In genomic region chr22:23104109-23104971, GRCh38 we compare ENCODE assay signal across 23 cellular contexts. TPM values are rescaled to one million over a fixed set of nuclear protein-coding genes. Genes with fewer than 3 reads are reported as not detected.
DNase-seq lines count a peak whose midpoint lies in the region; ATAC-seq, FAIRE-seq and TF ChIP-seq lines count a peak whose summit lies in the region.
"Had no signal": no experiment of that assay in that cellular context is flagged by ENCODE, and none has a peak within 500 bp of the region (broad histone marks: within the 10 kb centered on the region; RNA-seq: fewer than 3 reads in every experiment).

No MANE protein-coding gene starts in this region.

- H3F3A ChIP-seq in neural progenitor cell (ENCODE audit: low read depth): no peaks in the 10 kb centered on the region

- H3K27ac ChIP-seq in caudate nucleus (ENCODE audit: low read depth, low read length): peak overlapping the region; percentile 56
- no peak overlapping the region for H3K27ac ChIP-seq in neural progenitor cell
- H3K27ac ChIP-seq: GM23248, HL-60 had no signal

- no peak overlapping the region for H3K4me3 Mint-ChIP-seq in neural progenitor cell

- H3K4me1 Mint-ChIP-seq in neural progenitor cell: no peaks in the 10 kb centered on the region

- DNase-seq in NCI-H82 (lab: John Stamatoyannopoulos, UW) (peak; percentile 88), caudate nucleus (lab: John Stamatoyannopoulos, UW) (no peak), neural progenitor cell (ENCODE audit: low spot score) (no peak), urothelium cell line (ENCODE audit: low spot score) (no peak), 8988T (no peak), dermis blood vessel endothelial cell (no peak)
- DNase-seq: BE2C; DMS79 treated with DMSO at 0.1 percent for 48 hours; GM23248; KG1; NCI-H1092; NCI-H1436; NCI-H187 treated with DMSO at 0.1 percent for 48 hours; NCI-H2107; NCI-H446 treated with DMSO at 0.1 percent for 48 hours; NK-92 treated with Interleukin-12 subunit alpha and Interleukin-12 subunit beta, amount 100 ng/mL, for 24 hours had no signal

- H3K9ac ChIP-seq in neural progenitor cell: no peak overlapping the region
- H3K9ac ChIP-seq: GM23248 had no signal

- no peak for ATAC-seq in GM21619 (IDR thresholded peaks at IDR 0.05; ENCODE audit: unreplicated experiment)
- ATAC-seq: HepG2, Panc1 had no signal

- H3K9me3 ChIP-seq in neural progenitor cell (ENCODE audit: low read depth): no peaks in the 10 kb centered on the region
- H3K9me3 ChIP-seq: BE2C, HAP-1 had no signal

- no peak overlapping the region for H3K4me3 ChIP-seq in neural progenitor cell
- H3K4me3 ChIP-seq: GM23248, HAP-1 had no signal

- no peak for TF ChIP-seq CTCF in neural progenitor cell (IDR thresholded peaks at IDR 0.05)

- H3K27me3 Mint-ChIP-seq in neural progenitor cell (ENCODE audit: insufficient read depth, low read depth): peaks cover 5% of the 10 kb centered on the region

- no peaks in the 10 kb centered on the region for H3K36me3 ChIP-seq in neural progenitor cell
- H3K36me3 ChIP-seq: BE2C, HAP-1 had no signal

- H3K4me1 ChIP-seq in neural progenitor cell: no peaks in the 10 kb centered on the region
- H3K4me1 ChIP-seq: BE2C, HAP-1 had no signal

- peaks cover 54% of the 10 kb centered on the region for H4K20me1 ChIP-seq in neural progenitor cell (ENCODE audit: low read depth)

- H3K36me3 Mint-ChIP-seq in neural progenitor cell: peaks cover 3% of the 10 kb centered on the region

- H2AFZ ChIP-seq in neural progenitor cell (replicated peaks): no peak overlapping the region
- H2AFZ ChIP-seq: GM23248 had no signal

- no peaks in the 10 kb centered on the region for H3K27me3 ChIP-seq in neural progenitor cell
- H3K27me3 ChIP-seq: BE2C had no signal

- H3K27ac Mint-ChIP-seq in neural progenitor cell: peak overlapping the region; percentile 74

- H3K9me3 Mint-ChIP-seq in neural progenitor cell: no peaks in the 10 kb centered on the region

- no peaks in the 10 kb centered on the region for H3K79me2 ChIP-seq in neural progenitor cell (ENCODE audit: low read depth)

- peak; percentile 5 for FAIRE-seq in urothelium cell line (lab: Jason Lieb, UNC)
- FAIRE-seq: HepG2 had no signal

- H3K4me2 ChIP-seq in neural progenitor cell: no peak overlapping the region

RNA-seq across cellular contexts. Expression of gene GNAZ, which starts 34.0 kb away (rescaled TPM):
- total RNA-seq in neural progenitor cell (ENCODE audit: low replicate concordance): 16.5 and 31.3 TPM in 2 replicates
- total RNA-seq in dermis blood vessel endothelial cell: 0.37 and 0.68 TPM in 2 replicates

RNA-seq across cellular contexts. Expression of gene RSPH14, which starts 37.5 kb away (rescaled TPM):
- total RNA-seq in neural progenitor cell (ENCODE audit: low replicate concordance): 0.43 and 2.0 TPM in 2 replicates
- total RNA-seq in dermis blood vessel endothelial cell: 0.17 and 0.23 TPM in 2 replicates
- total RNA-seq: A673, GM23248, HT-29 had no signal

RNA-seq across cellular contexts. Expression of gene RAB36, which starts 40.9 kb away (rescaled TPM):
- total RNA-seq in neural progenitor cell (ENCODE audit: low replicate concordance) (2.1 and 2.9 TPM in 2 replicates), dermis blood vessel endothelial cell (0.34 and 0.70 TPM in 2 replicates)

Comparison
In these comparisons a context has a peak if more than half of its experiments do, and no peak if none do; other contexts are left out.
1. RNA of gene GNAZ, which starts 34.0 kb away (total RNA-seq): 16.5 to 31.3 TPM in neural progenitor cell; 0.37 to 0.68 TPM in dermis blood vessel endothelial cell; every median in the first group is over 10 times any median in the second.